ENCODE assay signal across 8 cellular contexts in genomic region chr6:53544500-53545308, GRCh38. TPM values are rescaled to one million over a fixed set of nuclear protein-coding genes. Genes with fewer than 3 reads are reported as not detected.
DNase-seq lines count a peak whose midpoint lies in the region; ATAC-seq and TF ChIP-seq lines count a peak whose summit lies in the region.

Gene GCLC (minus strand): TSS chr6:53545101. CDS start chr6:53544645, 456 bp downstream.

- POLR2A ChIA-PET in CD8-positive, alpha-beta T cell (lab: Charles Lee): interaction anchor here (0.6 to 2.3 kb wide), 6 partner anchors 13 to 550 kb away, joined by 3 to 18 read pairs (median 4); no protein-coding TSS in a partner anchor
- POLR2A ChIA-PET in activated CD8-positive, alpha-beta T cell treated with anti-CD3 and anti-CD28 coated beads, Interleukin-2, amount 10 ng/mL, durations not matched to agents 7 days and 5 days (lab: Charles Lee): interaction anchor here (0.9 to 1.7 kb wide), 4 partner anchors 11 to 107 kb away, joined by 3 to 7 read pairs (median 4); no protein-coding TSS in a partner anchor

- no peaks in the 10 kb centered on the region for H3K9me3 Mint-ChIP-seq in CD8-positive, alpha-beta T cell
- H3K9me3 Mint-ChIP-seq in activated CD8-positive, alpha-beta T cell treated with anti-CD3 and anti-CD28 coated beads, Interleukin-2, amount 10 ng/mL, durations not matched to agents 7 days and 5 days (ENCODE audit: insufficient read depth): no peaks in the 10 kb centered on the region

- H3K27me3 Mint-ChIP-seq in CD8-positive, alpha-beta T cell (ENCODE audit: low read depth): no peaks in the 10 kb centered on the region
- H3K27me3 Mint-ChIP-seq in activated CD8-positive, alpha-beta T cell treated with anti-CD3 and anti-CD28 coated beads, Interleukin-2, amount 10 ng/mL, durations not matched to agents 7 days and 5 days (ENCODE audit: low read depth): peaks cover 17% of the 10 kb centered on the region

- peak within 1 kb of the TSS; percentile 89 for H3K27ac Mint-ChIP-seq in CD8-positive, alpha-beta T cell
- peak within 1 kb of the TSS; percentile 96 for H3K27ac Mint-ChIP-seq in activated CD8-positive, alpha-beta T cell treated with anti-CD3 and anti-CD28 coated beads, Interleukin-2, amount 10 ng/mL, durations not matched to agents 7 days and 5 days

- peaks cover 39% of the 10 kb centered on the region for H3K4me1 ChIP-seq in CD8-positive, alpha-beta T cell (ENCODE audit: insufficient read depth, low read length)

- no peaks in the 10 kb centered on the region for H3K36me3 ChIP-seq in CD8-positive, alpha-beta T cell (ENCODE audit: insufficient read depth, low read length)

- no peaks in the 10 kb centered on the region for H3K9me3 ChIP-seq in CD8-positive, alpha-beta T cell (ENCODE audit: low read length)

- peak; percentile 80 for TF ChIP-seq CTCF in CD8-positive, alpha-beta T cell (IDR thresholded peaks at IDR 0.05)

- H3K4me3 Mint-ChIP-seq in CD8-positive, alpha-beta T cell: peak within 1 kb of the TSS; percentile 99
- peak within 1 kb of the TSS; percentile 89 for H3K4me3 Mint-ChIP-seq in activated CD8-positive, alpha-beta T cell treated with anti-CD3 and anti-CD28 coated beads, Interleukin-2, amount 10 ng/mL, durations not matched to agents 7 days and 5 days

- CTCF ChIA-PET in CD8-positive, alpha-beta T cell (lab: Charles Lee): interaction anchor here (0.9 to 2.0 kb wide), 7 partner anchors 9 to 184 kb away, joined by 3 to 15 read pairs (median 6); no protein-coding TSS in a partner anchor
- CTCF ChIA-PET in activated CD8-positive, alpha-beta T cell treated with anti-CD3 and anti-CD28 coated beads, Interleukin-2, amount 10 ng/mL, durations not matched to agents 7 days and 5 days (lab: Charles Lee): interaction anchor here (0.7 to 3.5 kb wide), 10 partner anchors 11 to 184 kb away, joined by 3 to 38 read pairs (median 5); no protein-coding TSS in a partner anchor

- H3K36me3 Mint-ChIP-seq in CD8-positive, alpha-beta T cell: peaks cover 13% of the 10 kb centered on the region
- peaks cover 5% of the 10 kb centered on the region for H3K36me3 Mint-ChIP-seq in activated CD8-positive, alpha-beta T cell treated with anti-CD3 and anti-CD28 coated beads, Interleukin-2, amount 10 ng/mL, durations not matched to agents 7 days and 5 days (ENCODE audit: low read depth)

- H3K27ac ChIP-seq in CD8-positive, alpha-beta T cell (ENCODE audit: low read depth, low read length): peak within 1 kb of the TSS; percentile 62

- intact Hi-C loops in CD8-positive, alpha-beta T cell (cut with DNase I, micrococcal nuclease): loop anchor here (1.0 to 10.0 kb wide), 11 partner anchors 52 to 1260 kb away; partner anchors contain the start of genes ELOVL5 (in 2 of the 2), FBXO9 (in 2 of the 2), TRAM2 (in 2 of the 2) and EFHC1 (in 1 of the 2)

- DNase-seq in CD8-positive, alpha-beta T cell: peak; percentile 75 to 92 (median 84)
- DNase-seq in NCI-H82 treated with DMSO at 0.1 percent for 48 hours (lab: John Stamatoyannopoulos, UW; ENCODE audit: unreplicated experiment) (peak; percentile 88), lung microvascular endothelial cell (ENCODE audit: low read depth in 2 of 2) (peak; percentile 97)
- peak; percentile 93 for DNase-seq in activated CD8-positive, alpha-beta T cell treated with anti-CD3 and anti-CD28 coated beads, Interleukin-2, amount 10 ng/mL, durations not matched to agents 7 days and 5 days
- peak; percentile 76 for DNase-seq in effector CD4-positive, alpha-beta T cell
- DNase-seq in stimulated activated CD4-positive, alpha-beta T cell treated with anti-CD3 and anti-CD28 coated beads, TNF-alpha, amount 100 ng/mL, for 48 hours (ENCODE audit: low read depth in 3 of 3): peak; percentile 84 to 85 (median 85)

- ATAC-seq in CD8-positive, alpha-beta T cell: peak; percentile 67
- ATAC-seq in GM19438 (IDR thresholded peaks at IDR 0.05; ENCODE audit: low read depth, unreplicated experiment) (peak; percentile 64), HG03575 (IDR thresholded peaks at IDR 0.05; ENCODE audit: extremely low read depth, insufficient number of reproducible peaks, low FRiP score, unreplicated experiment) (peak; percentile 67)
- peak; percentile 68 for ATAC-seq in activated CD8-positive, alpha-beta T cell treated with anti-CD3 and anti-CD28 coated beads, Interleukin-2, amount 10 ng/mL, durations not matched to agents 7 days and 5 days

- H3K27me3 ChIP-seq in CD8-positive, alpha-beta T cell (ENCODE audit: insufficient read depth, low read length): no peaks in the 10 kb centered on the region

- H3K4me1 Mint-ChIP-seq in CD8-positive, alpha-beta T cell (ENCODE audit: low read depth): peaks cover 68% of the 10 kb centered on the region
- H3K4me1 Mint-ChIP-seq in activated CD8-positive, alpha-beta T cell treated with anti-CD3 and anti-CD28 coated beads, Interleukin-2, amount 10 ng/mL, durations not matched to agents 7 days and 5 days (ENCODE audit: low read depth): peaks cover 46% of the 10 kb centered on the region

- H3K4me3 ChIP-seq in CD8-positive, alpha-beta T cell (ENCODE audit: low read depth, low read length): peak within 1 kb of the TSS; percentile 79

RNA-seq across cellular contexts. Expression of gene GCLC, which starts in this region (rescaled TPM):
- total RNA-seq in CD8-positive, alpha-beta T cell: 10 to 100 TPM; 13.1 to 13.6 TPM
- 10 to 100 TPM; 22.1 to 26.5 TPM for total RNA-seq in activated CD8-positive, alpha-beta T cell treated with anti-CD3 and anti-CD28 coated beads, Interleukin-2, amount 10 ng/mL, durations not matched to agents 7 days and 5 days
- 16.1 and 25.8 TPM in 2 replicates for total RNA-seq in lung microvascular endothelial cell

Comparison
In these comparisons a context has a peak if more than half of its experiments do, and no peak if none do; other contexts are left out.
1. Peak in every context shown above with its lines: DNase-seq, ATAC-seq, H3K4me3 ChIP-seq and H3K27ac ChIP-seq.